ENCODE assay signal across 23 cellular contexts in the genomic region with DNA sequence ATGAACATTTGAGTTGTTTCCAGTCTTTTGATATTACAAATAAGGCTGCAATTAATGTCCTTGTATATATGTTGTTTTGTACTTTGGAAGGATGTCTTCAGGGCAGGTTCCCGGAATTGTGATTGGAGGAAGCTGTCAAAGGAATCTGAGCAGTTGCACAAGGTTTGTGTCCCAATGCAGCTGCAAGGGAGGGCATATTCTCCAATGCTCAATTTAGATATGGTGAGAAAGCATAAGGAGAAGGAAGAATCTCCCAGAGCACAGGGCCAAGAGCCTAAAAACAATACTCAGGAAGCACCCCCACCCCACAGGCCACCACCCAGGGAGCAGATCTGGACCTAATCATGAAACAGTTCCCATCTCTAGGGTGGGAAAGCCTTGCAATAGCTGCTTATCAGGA. TPM values are rescaled to one million over a fixed set of nuclear protein-coding genes. Genes with fewer than 3 reads are reported as not detected.
DNase-seq lines count a peak whose midpoint lies in the region; ATAC-seq and TF ChIP-seq lines count a peak whose summit lies in the region.
"Had no signal": no experiment of that assay in that cellular context is flagged by ENCODE, and none has a peak within 500 bp of the region (broad histone marks: within the 10 kb centered on the region; RNA-seq: fewer than 3 reads in every experiment).

No MANE protein-coding gene starts in this region.

- H3K27me3 Mint-ChIP-seq in osteocyte (ENCODE audit: unreplicated experiment), result no peaks in the 10 kb centered on the region

- DNase-seq in AG10803 (ENCODE audit: low read depth), result peak; percentile 17
- DNase-seq in LHCN-M2 (ENCODE audit: low read depth), result peak; percentile 4
- DNase-seq in fibroblast of mammary gland (ENCODE audit: low read depth), result peak; percentile 9
- no peak for DNase-seq in osteocyte (ENCODE audit: extremely low spot score, unreplicated experiment)
- no peak for DNase-seq in stimulated activated CD4-positive, alpha-beta T cell treated with anti-CD3 and anti-CD28 coated beads, Interleukin-15, amount 100 ng/mL, for 24 hours
- DNase-seq: CD8-positive, alpha-beta T cell; DMS 273 treated with DMSO at 0.1 percent for 48 hours; DMS79 treated with DMSO at 0.1 percent for 48 hours; Kasumi-1; MG63; NCI-H2029; NCI-H446; NCI-H524 treated with DMSO at 0.1 percent for 48 hours; NCI-H774; PC-9; RPMI8226; SHP77 had no signal

- peak overlapping the region; percentile 11 for H3K27ac Mint-ChIP-seq in osteocyte (ENCODE audit: unreplicated experiment)
- H3K27ac Mint-ChIP-seq: CD8-positive, alpha-beta T cell had no signal

- ATAC-seq in HG02678 (IDR thresholded peaks at IDR 0.05; ENCODE audit: unreplicated experiment) (no peak), GM21515 (IDR thresholded peaks at IDR 0.05; ENCODE audit: unreplicated experiment) (no peak)
- ATAC-seq: A549; CD8-positive, alpha-beta T cell; HCT116; K562 had no signal

- H3K4me1 Mint-ChIP-seq in osteocyte (ENCODE audit: unreplicated experiment), result peaks cover 2% of the 10 kb centered on the region

- no peak for TF ChIP-seq CTCF in AG10803 (conservative IDR thresholded peaks at IDR 0.05; ENCODE audit: low read length)
- TF ChIP-seq CTCF in fibroblast of mammary gland (conservative IDR thresholded peaks at IDR 0.05; ENCODE audit: control insufficient read depth, insufficient read depth, low read depth, low read length), result no peak
- TF ChIP-seq CTCF in osteocyte (IDR thresholded peaks at IDR 0.05), result no peak

- H3K9me3 Mint-ChIP-seq in osteocyte (ENCODE audit: unreplicated experiment), result peaks cover 7% of the 10 kb centered on the region

- H3K4me3 ChIP-seq in AG10803 (ENCODE audit: low read length) (no peak overlapping the region), fibroblast of mammary gland (ENCODE audit: control insufficient read depth, low read depth, low read length) (no peak overlapping the region)
- H3K4me3 ChIP-seq: A549, K562, MG63, PC-9 had no signal

- no peak overlapping the region for H3K4me3 Mint-ChIP-seq in osteocyte (ENCODE audit: unreplicated experiment)
- H3K4me3 Mint-ChIP-seq: CD8-positive, alpha-beta T cell had no signal

- H3K36me3 Mint-ChIP-seq in osteocyte (ENCODE audit: unreplicated experiment), result peaks cover 30% of the 10 kb centered on the region

RNA-seq across cellular contexts. Expression of a gene that starts 49.6 kb away (rescaled TPM):
- total RNA-seq in LHCN-M2 (2014; rRNA removed) (0.13 TPM in 1 of 2 replicates, not detected in the other), osteocyte (0.24 and 0.44 TPM in 2 replicates)
- polyA plus RNA-seq in LHCN-M2 (2012), result 0.04 TPM
- total RNA-seq: CD8-positive, alpha-beta T cell; HT1080; PC-9 had no signal

Comparison
In these comparisons a context has a peak if more than half of its experiments do, and no peak if none do; other contexts are left out.
1. DNase-seq: peak in AG10803 (single experiment), LHCN-M2 (single experiment) and fibroblast of mammary gland (single experiment); none in osteocyte (single experiment) and stimulated activated CD4-positive, alpha-beta T cell treated with anti-CD3 and anti-CD28 coated beads, Interleukin-15, amount 100 ng/mL, for 24 hours (single experiment).